8 cellular contexts compared by ENCODE assay signal in genomic region chr15:74460903-74461846, GRCh38. TPM values are rescaled to one million over a fixed set of nuclear protein-coding genes. Genes with fewer than 3 reads are reported as not detected.
A peak's percentile ranks its signal among the peaks of the same experiment; 100 is the strongest.
DNase-seq lines count a peak whose midpoint lies in the region; ATAC-seq and TF ChIP-seq lines count a peak whose summit lies in the region.

Gene UBL7, minus strand, starts transcription at chr15:74461160. Its CDS starts 2,293 bp downstream, at chr15:74458867.

- peak within 1 kb of the TSS; percentile 81 for H3K4me3 ChIP-seq in Jurkat, Clone E6-1 (ENCODE audit: low read length)
- H3K4me3 ChIP-seq in PC-9 (peak within 1 kb of the TSS; percentile 73), epithelial cell of proximal tubule (ENCODE audit: low read depth, low read length) (peak within 1 kb of the TSS; percentile 94), mucosa of rectum (ENCODE audit: low read length in 2 of 2) (peak within 1 kb of the TSS; percentile 83)

- H4K20me1 ChIP-seq in PC-9 (ENCODE audit: insufficient read depth), result no peaks in the 10 kb centered on the region

- H3K9me2 ChIP-seq in PC-9 (ENCODE audit: insufficient read depth), result no peaks in the 10 kb centered on the region

- H3K27ac ChIP-seq in PC-9 (peak within 1 kb of the TSS; percentile 41), mucosa of rectum (ENCODE audit: low read depth in 2 of 2, low read length in 2 of 2) (peak within 1 kb of the TSS; percentile 78 to 83)

- intact Hi-C loops in PC-9 (cut with micrococcal nuclease; ENCODE audit: unreplicated experiment), result loop anchor here (1.0 kb wide), 2 partner anchors 80 to 154 kb away; partner anchors contain the start of genes ARID3B and CLK3

- POLR2A ChIA-PET in PC-9 (lab: Charles Lee; ENCODE audit: unreplicated experiment), result interaction anchor here (0.6 to 0.7 kb wide), 2 partner anchors 137 to 155 kb away, joined by 3 to 7 read pairs; no protein-coding TSS in a partner anchor

- TF ChIP-seq CTCF in PC-9 (conservative IDR thresholded peaks at IDR 0.05) (no peak), epithelial cell of proximal tubule (conservative IDR thresholded peaks at IDR 0.05; ENCODE audit: low read depth, low read length) (peak; percentile 25)

- CTCF ChIA-PET in PC-9 (lab: Charles Lee), result interaction anchor here (0.6 to 1.1 kb wide), 4 partner anchors 22 to 102 kb away, joined by 3 to 5 read pairs (median 3); no protein-coding TSS in a partner anchor

- H3K79me2 ChIP-seq in PC-9 (ENCODE audit: low read depth), result peaks cover 9% of the 10 kb centered on the region

- peak within 1 kb of the TSS; percentile 97 for H3K4me2 ChIP-seq in PC-9

- ATAC-seq in GM21576 (IDR thresholded peaks at IDR 0.05; ENCODE audit: unreplicated experiment), result peak; percentile 76

- H2AFZ ChIP-seq in PC-9, result peak within 1 kb of the TSS; percentile 88

- H3K4me1 ChIP-seq in PC-9 (replicated peaks; ENCODE audit: insufficient read depth), result 0 out of 2 replicates have a peak, but pooled peaks cover 7% of the 10 kb centered on the region
- peaks cover 6 to 10% of the 10 kb centered on the region in 2 donors for H3K4me1 ChIP-seq in mucosa of rectum (ENCODE audit: control insufficient read depth in 2 of 2, insufficient read depth in 2 of 2, low read length in 2 of 2)

- H3K9me3 ChIP-seq in PC-9 (ENCODE audit: insufficient read depth, low read depth) (no peaks in the 10 kb centered on the region), mucosa of rectum (ENCODE audit: control insufficient read depth in 2 of 2, low read length in 2 of 2) (no peaks in the 10 kb centered on the region)

- BruUV-seq in PC-9 (replicated peaks; lab: Mats Ljungman, UMichigan), result TSS peak; percentile 81

- H3K27me3 ChIP-seq in PC-9 (ENCODE audit: insufficient read depth, low read depth) (no peaks in the 10 kb centered on the region), mucosa of rectum (ENCODE audit: control insufficient read depth in 2 of 2, insufficient read depth in 2 of 2, low read length in 2 of 2) (no peaks in the 10 kb centered on the region)

- 0 out of 2 replicates have a peak, but pooled peaks cover 11% of the 10 kb centered on the region for H3F3A ChIP-seq in PC-9 (ENCODE audit: insufficient read depth, low read depth)

- H3K36me3 ChIP-seq in PC-9 (ENCODE audit: low read depth) (no peaks in the 10 kb centered on the region), mucosa of rectum (ENCODE audit: control insufficient read depth in 2 of 2, insufficient read depth in 2 of 2, low read length in 2 of 2) (peaks cover 3 to 4% of the 10 kb centered on the region in 2 donors)

- peak; percentile 97 for DNase-seq in DMS53 (lab: John Stamatoyannopoulos, UW)
- peak; percentile 92 for DNase-seq in Jurkat, Clone E6-1 (ENCODE audit: low read depth, low spot score)
- peak; percentile 90 to 95 for DNase-seq in PC-9
- peak; percentile 95 for DNase-seq in activated T-cell treated with anti-CD3 and anti-CD28 coated beads, Interleukin-2, amount 50 U/mL, for 1 hour
- DNase-seq in epithelial cell of proximal tubule (ENCODE audit: low read depth), result peak; percentile 58
- peak; percentile 99 for DNase-seq in stimulated activated CD8-positive, alpha-beta memory T cell treated with anti-CD3 and anti-CD28 coated beads, Interleukin-4, amount 100 ng/mL, for 48 hours

- H3K9ac ChIP-seq in mucosa of rectum (ENCODE audit: low read depth in 1 of 2, low read length in 2 of 2), result peak within 1 kb of the TSS; percentile 87 to 94

RNA-seq across cellular contexts. Expression of gene UBL7, which starts in this region (rescaled TPM):
- polyA plus RNA-seq in Jurkat, Clone E6-1 (2012; ENCODE audit: insufficient read depth, insufficient read length), result 190 TPM
- total RNA-seq in PC-9 (2021) (73.9 and 89.6 TPM in 2 replicates), epithelial cell of proximal tubule (57.8 and 67.9 TPM in 2 replicates)

Comparison
In these comparisons a context has a peak if more than half of its experiments do, and no peak if none do; other contexts are left out.
1. Peak in every context shown above with its lines: DNase-seq, ATAC-seq, H3K4me3 ChIP-seq and H3K27ac ChIP-seq.